ENCODE assay signal across 8 cellular contexts in genomic region chr6:11428895-11429294, GRCh38.
A peak's percentile ranks its signal among the peaks of the same experiment; 100 is the strongest.
DNase-seq lines count a peak whose midpoint lies in the region; ATAC-seq and TF ChIP-seq lines count a peak whose summit lies in the region.

No MANE protein-coding gene starts in this region.

- H3K36me3 Mint-ChIP-seq in activated naive CD4-positive, alpha-beta T cell treated with anti-CD3 and anti-CD28 coated beads, Interleukin-2, amount 50 U/mL, for 72 hours, result no peaks in the 10 kb centered on the region
- no peaks in the 10 kb centered on the region for H3K36me3 Mint-ChIP-seq in activated naive CD4-positive, alpha-beta T cell treated with anti-CD3 and anti-CD28 coated beads, Interleukin-2, amount 10 ng/mL, durations not matched to agents 7 days and 5 days
- H3K36me3 Mint-ChIP-seq in MCF 10A (ENCODE audit: insufficient read depth, unreplicated experiment) (no peaks in the 10 kb centered on the region), T-cell (no peaks in the 10 kb centered on the region)

- H3K27me3 Mint-ChIP-seq in activated naive CD4-positive, alpha-beta T cell treated with anti-CD3 and anti-CD28 coated beads, Interleukin-2, amount 10 ng/mL, durations not matched to agents 7 days and 5 days, result peaks cover 7% of the 10 kb centered on the region
- H3K27me3 Mint-ChIP-seq in MCF 10A (ENCODE audit: insufficient read depth, unreplicated experiment) (no peaks in the 10 kb centered on the region), T-cell (no peaks in the 10 kb centered on the region)

- no peaks in the 10 kb centered on the region for H3K27me3 ChIP-seq in neutrophil

- ATAC-seq in activated naive CD4-positive, alpha-beta T cell treated with anti-CD3 and anti-CD28 coated beads, Interleukin-2, amount 50 U/mL, for 72 hours, result peak; percentile 41 to 43
- ATAC-seq in HG03520 (IDR thresholded peaks at IDR 0.05; ENCODE audit: unreplicated experiment) (peak; percentile 50), T-cell (replicated peaks in 1 of 4) (no peak)

- H3K9me3 Mint-ChIP-seq in activated naive CD4-positive, alpha-beta T cell treated with anti-CD3 and anti-CD28 coated beads, Interleukin-2, amount 50 U/mL, for 72 hours, result peaks cover 0 to 4% of the 10 kb centered on the region in 2 donors
- no peaks in the 10 kb centered on the region for H3K9me3 Mint-ChIP-seq in activated naive CD4-positive, alpha-beta T cell treated with anti-CD3 and anti-CD28 coated beads, Interleukin-2, amount 10 ng/mL, durations not matched to agents 7 days and 5 days
- H3K9me3 Mint-ChIP-seq in MCF 10A (ENCODE audit: unreplicated experiment) (no peaks in the 10 kb centered on the region), T-cell (no peaks in the 10 kb centered on the region)

- no peaks in the 10 kb centered on the region for H3K4me1 ChIP-seq in neutrophil (ENCODE audit: control insufficient read depth in 1 of 2, insufficient read depth in 1 of 2, low read depth in 1 of 2, low read length in 1 of 2)

- TF ChIP-seq CTCF in MCF 10A (IDR thresholded peaks at IDR 0.05; ENCODE audit: unreplicated experiment) (no peak), neutrophil (IDR thresholded peaks at IDR 0.05) (no peak), GM10248 (IDR thresholded peaks at IDR 0.05; ENCODE audit: control extremely low read depth, extremely low read depth, low read depth, missing control alignments) (no peak)

- H3K27ac Mint-ChIP-seq in activated naive CD4-positive, alpha-beta T cell treated with anti-CD3 and anti-CD28 coated beads, Interleukin-2, amount 50 U/mL, for 72 hours, result no peak overlapping the region
- H3K27ac Mint-ChIP-seq in activated naive CD4-positive, alpha-beta T cell treated with anti-CD3 and anti-CD28 coated beads, Interleukin-2, amount 10 ng/mL, durations not matched to agents 7 days and 5 days, result no peak overlapping the region
- H3K27ac Mint-ChIP-seq in MCF 10A (ENCODE audit: low read depth, unreplicated experiment), result peak overlapping the region; percentile 53
- no peak overlapping the region for H3K27ac Mint-ChIP-seq in T-cell

- DNase-seq in activated naive CD4-positive, alpha-beta T cell treated with anti-CD3 and anti-CD28 coated beads, Interleukin-2, amount 50 U/mL, for 72 hours (ENCODE audit: low spot score in 2 of 2), result no peak
- no peak for DNase-seq in activated naive CD4-positive, alpha-beta T cell treated with anti-CD3 and anti-CD28 coated beads, Interleukin-2, amount 10 ng/mL, durations not matched to agents 7 days and 5 days
- DNase-seq in MCF 10A (ENCODE audit: unreplicated experiment), result peak; percentile 53
- no peak for DNase-seq in NCI-H748 (lab: John Stamatoyannopoulos, UW; ENCODE audit: unreplicated experiment)
- no peak for DNase-seq in T-cell
- DNase-seq in GM10248 (ENCODE audit: extremely low spot score), result no peak

- H3K36me3 ChIP-seq in neutrophil, result no peaks in the 10 kb centered on the region

- H3K4me3 ChIP-seq in neutrophil (ENCODE audit: low read depth in 1 of 2, low read length in 1 of 2), result no peak overlapping the region

- CTCF ChIA-PET in activated naive CD4-positive, alpha-beta T cell treated with anti-CD3 and anti-CD28 coated beads, Interleukin-2, amount 10 ng/mL, durations not matched to agents 7 days and 5 days (lab: Charles Lee), result interaction anchor here (1.1 kb wide), 1 partner anchor 66 kb away, joined by 3 read pairs; no protein-coding TSS in a partner anchor
- CTCF ChIA-PET in MCF 10A (lab: Yijun Ruan, JAX) (interaction anchor here (0.6 to 0.7 kb wide), 3 partner anchors 67 to 1101 kb away, joined by 3 read pairs; no protein-coding TSS in a partner anchor), T-cell (lab: Charles Lee) (interaction anchor here in 1 of 2 donors (0.6 kb wide), 1 partner anchor 619 kb away, joined by 3 read pairs; no protein-coding TSS in a partner anchor), GM10248 (lab: Yijun Ruan, JAX) (interaction anchor here (0.9 to 2.6 kb wide), 11 partner anchors 9 to 67 kb away, joined by 3 to 18 read pairs (median 3); no protein-coding TSS in a partner anchor)

- no peak overlapping the region for H3K4me3 Mint-ChIP-seq in activated naive CD4-positive, alpha-beta T cell treated with anti-CD3 and anti-CD28 coated beads, Interleukin-2, amount 10 ng/mL, durations not matched to agents 7 days and 5 days
- no peak overlapping the region for H3K4me3 Mint-ChIP-seq in MCF 10A (ENCODE audit: unreplicated experiment)
- no peak overlapping the region for H3K4me3 Mint-ChIP-seq in T-cell

- no peaks in the 10 kb centered on the region for H3K9me3 ChIP-seq in neutrophil

- BruUV-seq in MCF 10A (replicated peaks; lab: Mats Ljungman, UMichigan), result no TSS peak

- peak overlapping the region; percentile 17 for H3K27ac ChIP-seq in neutrophil

- H3K4me1 Mint-ChIP-seq in activated naive CD4-positive, alpha-beta T cell treated with anti-CD3 and anti-CD28 coated beads, Interleukin-2, amount 10 ng/mL, durations not matched to agents 7 days and 5 days, result peaks cover 16% of the 10 kb centered on the region
- H3K4me1 Mint-ChIP-seq in MCF 10A (ENCODE audit: insufficient read depth, unreplicated experiment) (peaks cover 26% of the 10 kb centered on the region), T-cell (peaks cover 17% of the 10 kb centered on the region in 3 donors)

- intact Hi-C loops in MCF 10A (cut with micrococcal nuclease), result no loop called here

- POLR2A ChIA-PET in MCF 10A (lab: Yijun Ruan, JAX) (interaction anchor here (0.6 kb wide), 1 partner anchor 10 kb away, joined by 3 read pairs; no protein-coding TSS in a partner anchor), T-cell (lab: Charles Lee) (no interaction called here), GM10248 (lab: Yijun Ruan, JAX) (no interaction called here)

Comparison
In these comparisons a context has a peak if more than half of its experiments do, and no peak if none do; other contexts are left out.
1. ATAC-seq: peak in activated naive CD4-positive, alpha-beta T cell treated with anti-CD3 and anti-CD28 coated beads, Interleukin-2, amount 50 U/mL, for 72 hours (2 of 2) and HG03520 (single experiment); none in T-cell (0 of 4).